ENCODE assay signal across 1 cellular context in genomic region chr6:31729515-31729978, GRCh38.
TF ChIP-seq lines count a peak whose summit lies in the region.

No MANE protein-coding gene starts in this region.

TF ChIP-seq in K562, 482 proteins besides CTCF, POLR2A, EP300 and RAD21 (continues in another document):
- no peak for TF ChIP-seq FOXO4 (CRISPR knock-in tag; IDR thresholded peaks at IDR 0.05)
- TF ChIP-seq HMG20B (CRISPR knock-in tag; IDR thresholded peaks at IDR 0.05): no peak
- TF ChIP-seq ERF (CRISPR knock-in tag; IDR thresholded peaks at IDR 0.05): no peak
- TF ChIP-seq DLX4 (CRISPR knock-in tag; IDR thresholded peaks at IDR 0.05): no peak
- TF ChIP-seq ETV5 (CRISPR knock-in tag; IDR thresholded peaks at IDR 0.05; ENCODE audit: low read depth): peak; percentile 49
- no peak; the same call in 1 of the 2 replicates for TF ChIP-seq HCFC1 (IDR thresholded peaks at IDR 0.05; ENCODE audit: low read depth, low read length)
- TF ChIP-seq IRF2 (CRISPR knock-in tag; IDR thresholded peaks at IDR 0.05): no peak
- no peak for TF ChIP-seq MEF2A (IDR thresholded peaks at IDR 0.05; ENCODE audit: control insufficient read depth, low read depth, low read length)
- TF ChIP-seq NR4A1 (CRISPR knock-in tag; IDR thresholded peaks at IDR 0.05): no peak; the same call in 1 of the 2 replicates
- 0 out of 2 replicates have a peak, but pooled peaks have one; percentile 48 for TF ChIP-seq NR4A1 (tag; IDR thresholded peaks at IDR 0.05)
- TF ChIP-seq MAFK (IDR thresholded peaks at IDR 0.05; ENCODE audit: low read length): peak; percentile 1; the same call in 1 of the 2 replicates
- no peak for TF ChIP-seq TCFL5 (CRISPR knock-in tag; conservative IDR thresholded peaks at IDR 0.05)
- no peak for TF ChIP-seq SFPQ (IDR thresholded peaks at IDR 0.05; ENCODE audit: low read depth, low read length)
- TF ChIP-seq ZNF445 (CRISPR knock-in tag; IDR thresholded peaks at IDR 0.05; ENCODE audit: low read depth): no peak
- TF ChIP-seq ARID3A (IDR thresholded peaks at IDR 0.05; ENCODE audit: borderline replicate concordance, low read depth, low read length): 0 out of 2 replicates have a peak, but pooled peaks have one; percentile 14
- TF ChIP-seq CC2D1A (IDR thresholded peaks at IDR 0.05): peak; percentile 97
- no peak for TF ChIP-seq CBX1 (IDR thresholded peaks at IDR 0.05; ENCODE audit: low read depth)
- TF ChIP-seq HDAC1 (IDR thresholded peaks at IDR 0.05): peak in 1 of 2 experiments; percentile 92; a peak in 2 of 4 replicates
- no peak for TF ChIP-seq XRCC4 (IDR thresholded peaks at IDR 0.05; ENCODE audit: extremely low read depth, insufficient read depth, insufficient read length)
- peak; percentile 93 for TF ChIP-seq ZBTB17 (CRISPR knock-in tag; IDR thresholded peaks at IDR 0.05)
- TF ChIP-seq POLR2G (IDR thresholded peaks at IDR 0.05; ENCODE audit: low read depth, low read length): peak; percentile 30; the same call in 1 of the 2 replicates
- no peak for TF ChIP-seq ZNF75A (CRISPR knock-in tag; IDR thresholded peaks at IDR 0.05)
- TF ChIP-seq ZNF124 (CRISPR knock-in tag; IDR thresholded peaks at IDR 0.05): no peak
- TF ChIP-seq ZNF280A (IDR thresholded peaks at IDR 0.05; ENCODE audit: low read depth, partially characterized antibody): no peak
- no peak for TF ChIP-seq E2F6 (IDR thresholded peaks at IDR 0.05; ENCODE audit: borderline replicate concordance in 1 of 2, extremely low read depth in 1 of 2, insufficient read depth in 1 of 2, insufficient read length in 1 of 2, low read depth in 1 of 2, low read length in 1 of 2, poor library complexity in 1 of 2, severe bottlenecking in 1 of 2)
- no peak for TF ChIP-seq ETV6 (IDR thresholded peaks at IDR 0.05; ENCODE audit: borderline replicate concordance in 1 of 2, low read depth in 2 of 2, low read length in 1 of 2)
- TF ChIP-seq ETV6 (CRISPR knock-in tag; IDR thresholded peaks at IDR 0.05; ENCODE audit: borderline replicate concordance): no peak
- TF ChIP-seq TCF7 (IDR thresholded peaks at IDR 0.05; ENCODE audit: borderline replicate concordance): no peak
- TF ChIP-seq MYC (IDR thresholded peaks at IDR 0.05; ENCODE audit: low read depth, low read length): peak; percentile 55
- TF ChIP-seq MYC (CRISPR knock-in tag; IDR thresholded peaks at IDR 0.05; ENCODE audit: borderline replicate concordance, low read depth): no peak
- no peak; the same call in 1 of the 2 replicates for TF ChIP-seq E2F3 (CRISPR knock-in tag; IDR thresholded peaks at IDR 0.05)
- no peak for TF ChIP-seq NBN (IDR thresholded peaks at IDR 0.05; ENCODE audit: low read depth)
- peak; percentile 49; the same call in 1 of the 2 replicates for TF ChIP-seq FOXJ2 (tag; IDR thresholded peaks at IDR 0.05)
- peak; percentile 5 for TF ChIP-seq SP2 (IDR thresholded peaks at IDR 0.05; ENCODE audit: extremely low read depth, low read depth, low read length, poor library complexity, severe bottlenecking)
- peak; percentile 97 for TF ChIP-seq NKRF (IDR thresholded peaks at IDR 0.05; ENCODE audit: borderline replicate concordance)
- TF ChIP-seq TFAP4 (CRISPR knock-in tag; IDR thresholded peaks at IDR 0.05; ENCODE audit: borderline replicate concordance): no peak
- no peak for TF ChIP-seq C11orf30 (IDR thresholded peaks at IDR 0.05; ENCODE audit: low read depth)
- no peak for TF ChIP-seq ZNF431 (CRISPR knock-in tag; IDR thresholded peaks at IDR 0.05)
- TF ChIP-seq XRCC5 (IDR thresholded peaks at IDR 0.05; ENCODE audit: low read depth, low read length): peak; percentile 95
- TF ChIP-seq CREB3L1 (IDR thresholded peaks at IDR 0.05; ENCODE audit: borderline replicate concordance, low read depth): no peak
- TF ChIP-seq HBP1 (CRISPR knock-in tag; IDR thresholded peaks at IDR 0.05): no peak
- peak; percentile 88; the same call in 1 of the 2 replicates for TF ChIP-seq ZC3H8 (IDR thresholded peaks at IDR 0.05)
- 0 out of 2 replicates have a peak, but pooled peaks have one; percentile 14 for TF ChIP-seq ZNF76 (CRISPR knock-in tag; IDR thresholded peaks at IDR 0.05; ENCODE audit: borderline replicate concordance)
- no peak for TF ChIP-seq ZNF780A (CRISPR knock-in tag; IDR thresholded peaks at IDR 0.05)
- no peak for TF ChIP-seq HNRNPK (IDR thresholded peaks at IDR 0.05; ENCODE audit: low read depth, low read length, poor library complexity, severe bottlenecking)
- no peak for TF ChIP-seq NCOA1 (IDR thresholded peaks at IDR 0.05; ENCODE audit: low read depth)
- peak; percentile 47; the same call in 1 of the 2 replicates for TF ChIP-seq NR2C2 (CRISPR knock-in tag; IDR thresholded peaks at IDR 0.05)
- no peak for TF ChIP-seq NR2C2 (tag; IDR thresholded peaks at IDR 0.05)
- TF ChIP-seq MAZ (CRISPR knock-in tag; conservative IDR thresholded peaks at IDR 0.05 in 1 of 2, IDR thresholded peaks at IDR 0.05 in 1 of 2): peak in 1 of 2 experiments; percentile 86; a peak in 3 of 4 replicates
- no peak for TF ChIP-seq ZBTB49 (CRISPR knock-in tag; IDR thresholded peaks at IDR 0.05; ENCODE audit: borderline replicate concordance)
- TF ChIP-seq NELFE (IDR thresholded peaks at IDR 0.05; ENCODE audit: insufficient read depth, insufficient read length): no peak
- peak; percentile 99 for TF ChIP-seq SP1 (CRISPR knock-in tag; IDR thresholded peaks at IDR 0.05)
- TF ChIP-seq OTX1 (CRISPR knock-in tag; IDR thresholded peaks at IDR 0.05): no peak
